In genomic region chr3:160801386-160802118, GRCh38 we compare ENCODE assay signal across 8 cellular contexts. TPM values are rescaled to one million over a fixed set of nuclear protein-coding genes. Genes with fewer than 3 reads are reported as not detected.
DNase-seq lines count a peak whose midpoint lies in the region; ATAC-seq and TF ChIP-seq lines count a peak whose summit lies in the region.

No MANE protein-coding gene starts in this region.

- DNase-seq in activated T-helper 1 cell treated with anti-CD3 and anti-CD28 coated beads, Interleukin-12 subunit alpha, Interleukin-12 subunit beta, Interleukin-2, Interleukin-4 antibody, amounts not matched to agents 30 ng/mL and 10 ng/mL and 1 ng/mL, durations not matched to agents 14 hours and 24 hours and 36 hours (ENCODE audit: low spot score) = peak; percentile 70
- peak; percentile 8 for DNase-seq in stimulated activated naive CD8-positive, alpha-beta T cell treated with anti-CD3 and anti-CD28 coated beads, Interleukin-15, Interleukin-2, amounts not matched to agents 100 U/mL and 50 U/mL, for 24 hours
- DNase-seq in glutamatergic neuron (no peak), NCI-H69 (lab: John Stamatoyannopoulos, UW) (no peak)

- H3K36me3 Mint-ChIP-seq in activated T-helper 1 cell treated with anti-CD3 and anti-CD28 coated beads, Interleukin-12 subunit alpha, Interleukin-12 subunit beta, Interleukin-2, Interleukin-4 antibody, amounts not matched to agents 30 ng/mL and 10 ng/mL and 1 ng/mL, durations not matched to agents 14 hours and 24 hours and 36 hours (ENCODE audit: low read depth) = no peaks in the 10 kb centered on the region
- H3K36me3 Mint-ChIP-seq in glutamatergic neuron (ENCODE audit: unreplicated experiment) = no peaks in the 10 kb centered on the region

- H3K27ac Mint-ChIP-seq in activated T-helper 1 cell treated with anti-CD3 and anti-CD28 coated beads, Interleukin-12 subunit alpha, Interleukin-12 subunit beta, Interleukin-2, Interleukin-4 antibody, amounts not matched to agents 30 ng/mL and 10 ng/mL and 1 ng/mL, durations not matched to agents 14 hours and 24 hours and 36 hours = peak overlapping the region; percentile 85
- H3K27ac Mint-ChIP-seq in glutamatergic neuron (ENCODE audit: unreplicated experiment) = no peak overlapping the region

- no peaks in the 10 kb centered on the region for H3K9me3 Mint-ChIP-seq in activated T-helper 1 cell treated with anti-CD3 and anti-CD28 coated beads, Interleukin-12 subunit alpha, Interleukin-12 subunit beta, Interleukin-2, Interleukin-4 antibody, amounts not matched to agents 30 ng/mL and 10 ng/mL and 1 ng/mL, durations not matched to agents 14 hours and 24 hours and 36 hours
- no peaks in the 10 kb centered on the region for H3K9me3 Mint-ChIP-seq in glutamatergic neuron (ENCODE audit: unreplicated experiment)

- H3K4me1 ChIP-seq in ACC112 (ENCODE audit: control insufficient read depth, insufficient read depth, low read length, unreplicated experiment) = peaks cover 2% of the 10 kb centered on the region

- H3K4me1 Mint-ChIP-seq in activated T-helper 1 cell treated with anti-CD3 and anti-CD28 coated beads, Interleukin-12 subunit alpha, Interleukin-12 subunit beta, Interleukin-2, Interleukin-4 antibody, amounts not matched to agents 30 ng/mL and 10 ng/mL and 1 ng/mL, durations not matched to agents 14 hours and 24 hours and 36 hours (ENCODE audit: low read depth) = peaks cover 36% of the 10 kb centered on the region
- peaks cover 33% of the 10 kb centered on the region for H3K4me1 Mint-ChIP-seq in glutamatergic neuron (ENCODE audit: low read depth, unreplicated experiment)

- intact Hi-C loops in activated T-helper 1 cell treated with anti-CD3 and anti-CD28 coated beads, Interleukin-12 subunit alpha, Interleukin-12 subunit beta, Interleukin-2, Interleukin-4 antibody, amounts not matched to agents 30 ng/mL and 10 ng/mL and 1 ng/mL, durations not matched to agents 14 hours and 24 hours and 36 hours (cut with micrococcal nuclease) = loop anchor here (1.0 to 5.0 kb wide), 8 partner anchors 46 to 774 kb away; partner anchors contain the start of genes IFT80, KPNA4, NMD3 and SMC4

- H3K27me3 ChIP-seq in ACC112 (ENCODE audit: insufficient read depth, low read length) (no peaks in the 10 kb centered on the region), layer of hippocampus (ENCODE audit: control insufficient read depth, insufficient read depth, low read length) (no peaks in the 10 kb centered on the region)

- H3K4me3 Mint-ChIP-seq in activated T-helper 1 cell treated with anti-CD3 and anti-CD28 coated beads, Interleukin-12 subunit alpha, Interleukin-12 subunit beta, Interleukin-2, Interleukin-4 antibody, amounts not matched to agents 30 ng/mL and 10 ng/mL and 1 ng/mL, durations not matched to agents 14 hours and 24 hours and 36 hours = peak overlapping the region; percentile 64
- no peak overlapping the region for H3K4me3 Mint-ChIP-seq in glutamatergic neuron (ENCODE audit: unreplicated experiment)

- no peak overlapping the region for H3K4me3 ChIP-seq in ACC112 (ENCODE audit: low read depth, low read length)

- no peaks in the 10 kb centered on the region for H3K36me3 ChIP-seq in ACC112 (ENCODE audit: insufficient read depth, low read length)

- H3K79me2 ChIP-seq in ACC112 (ENCODE audit: control insufficient read depth, insufficient read depth, low read length, unreplicated experiment) = no peaks in the 10 kb centered on the region

- H3K27ac ChIP-seq in ACC112 (ENCODE audit: low read depth, low read length) (peak overlapping the region; percentile 63), layer of hippocampus (ENCODE audit: low read depth, low read length) (peak overlapping the region; percentile 52)

- ATAC-seq in GM19372 (IDR thresholded peaks at IDR 0.05; ENCODE audit: low read depth, unreplicated experiment) (peak; percentile 66), HG03432 (IDR thresholded peaks at IDR 0.05; ENCODE audit: unreplicated experiment) (peak; percentile 83)
- peak; percentile 79 for ATAC-seq in stimulated activated naive CD8-positive, alpha-beta T cell treated with anti-CD3 and anti-CD28 coated beads, Interleukin-15, Interleukin-2, amounts not matched to agents 100 U/mL and 50 U/mL, for 24 hours

- TF ChIP-seq CTCF in glutamatergic neuron (IDR thresholded peaks at IDR 0.05; ENCODE audit: partially characterized antibody, unreplicated experiment) = no peak

- no peak overlapping the region for H2AFZ ChIP-seq in ACC112 (ENCODE audit: low read length, unreplicated experiment)

- peaks cover 12% of the 10 kb centered on the region for H3K27me3 Mint-ChIP-seq in activated T-helper 1 cell treated with anti-CD3 and anti-CD28 coated beads, Interleukin-12 subunit alpha, Interleukin-12 subunit beta, Interleukin-2, Interleukin-4 antibody, amounts not matched to agents 30 ng/mL and 10 ng/mL and 1 ng/mL, durations not matched to agents 14 hours and 24 hours and 36 hours (ENCODE audit: insufficient read depth)
- H3K27me3 Mint-ChIP-seq in glutamatergic neuron (ENCODE audit: unreplicated experiment) = no peaks in the 10 kb centered on the region

RNA-seq across cellular contexts. Expression of gene PPM1L, which starts 45.5 kb away (rescaled TPM):
- total RNA-seq in activated T-helper 1 cell treated with anti-CD3 and anti-CD28 coated beads, Interleukin-12 subunit alpha, Interleukin-12 subunit beta, Interleukin-2, Interleukin-4 antibody, amounts not matched to agents 30 ng/mL and 10 ng/mL and 1 ng/mL, durations not matched to agents 14 hours and 24 hours and 36 hours = 2.7 and 3.3 TPM in 2 replicates
- 81.4 TPM for total RNA-seq in glutamatergic neuron (ENCODE audit: unreplicated experiment)

Comparison
In these comparisons a context has a peak if more than half of its experiments do, and no peak if none do; other contexts are left out.
1. DNase-seq: peak in activated T-helper 1 cell treated with anti-CD3 and anti-CD28 coated beads, Interleukin-12 subunit alpha, Interleukin-12 subunit beta, Interleukin-2, Interleukin-4 antibody, amounts not matched to agents 30 ng/mL and 10 ng/mL and 1 ng/mL, durations not matched to agents 14 hours and 24 hours and 36 hours (single experiment) and stimulated activated naive CD8-positive, alpha-beta T cell treated with anti-CD3 and anti-CD28 coated beads, Interleukin-15, Interleukin-2, amounts not matched to agents 100 U/mL and 50 U/mL, for 24 hours (single experiment); none in glutamatergic neuron (single experiment) and NCI-H69 (single experiment).
2. RNA of gene PPM1L, which starts 45.5 kb away (total RNA-seq): 81.4 TPM in glutamatergic neuron (single experiment); 2.7 to 3.3 TPM in activated T-helper 1 cell treated with anti-CD3 and anti-CD28 coated beads, Interleukin-12 subunit alpha, Interleukin-12 subunit beta, Interleukin-2, Interleukin-4 antibody, amounts not matched to agents 30 ng/mL and 10 ng/mL and 1 ng/mL, durations not matched to agents 14 hours and 24 hours and 36 hours; every median in the first group is over 10 times any median in the second.
3. Peak in every context shown above with its lines, with median percentiles within 50 percentile points of each other: ATAC-seq.